30 cellular contexts compared by ENCODE assay signal in the genomic region with DNA sequence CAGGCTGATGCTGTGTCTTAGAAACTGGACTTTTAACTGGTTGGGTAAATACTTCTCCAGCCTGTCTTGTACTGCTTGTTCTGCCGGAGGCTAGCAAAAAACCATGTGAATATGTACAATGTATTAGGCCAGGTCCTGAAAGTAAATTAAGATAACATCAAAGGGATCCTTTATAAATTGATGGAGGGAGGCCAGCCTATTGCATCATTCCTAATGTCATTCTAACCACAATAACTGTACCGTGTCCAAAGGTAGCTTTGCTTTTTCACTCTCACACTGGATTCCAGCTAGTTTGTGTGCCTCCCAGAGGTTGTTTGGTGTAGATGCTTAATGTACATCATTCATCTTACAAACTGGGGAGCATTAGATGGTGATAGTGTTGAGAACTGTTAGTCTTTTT.
A peak's percentile ranks its signal among the peaks of the same experiment; 100 is the strongest.
DNase-seq lines count a peak whose midpoint lies in the region; ATAC-seq, FAIRE-seq and TF ChIP-seq lines count a peak whose summit lies in the region.
"Had no signal": no experiment of that assay in that cellular context is flagged by ENCODE, and none has a peak within 500 bp of the region (broad histone marks: within the 10 kb centered on the region; RNA-seq: fewer than 3 reads in every experiment).

No MANE protein-coding gene starts in this region.

- BruUV-seq in PC-9 (replicated peaks; lab: Mats Ljungman, UMichigan) = no TSS peak

- H4K20me1 ChIP-seq in PC-9 (ENCODE audit: insufficient read depth) = no peaks in the 10 kb centered on the region

- DNase-seq in NCI-H748 (lab: John Stamatoyannopoulos, UW; ENCODE audit: unreplicated experiment) = peak; percentile 32
- DNase-seq in NCI-H748 treated with DMSO at 0.1 percent for 48 hours (lab: John Stamatoyannopoulos, UW) = no peak
- peak in 1 of 2 experiments; percentile 58 for DNase-seq in PC-9
- DNase-seq in epithelial cell of proximal tubule (ENCODE audit: low read depth) = peak; percentile 7
- no peak for DNase-seq in urothelium cell line (ENCODE audit: low spot score)
- no peak for DNase-seq in activated effector memory CD4-positive, alpha-beta T cell treated with Interleukin-2 at 50 U/mL for 16 hours
- no peak for DNase-seq in GM20000 (ENCODE audit: low spot score)
- DNase-seq: activated CD4-positive, alpha-beta T cell treated with anti-CD3 and anti-CD28 coated beads for 4 hours; activated CD8-positive, alpha-beta memory T cell treated with anti-CD3 and anti-CD28 coated beads, Interleukin-2, amount 10 ng/mL, durations not matched to agents 7 days and 5 days; activated naive CD8-positive, alpha-beta T cell treated with anti-CD3 and anti-CD28 coated beads, Interleukin-2, amount 10 ng/mL, durations not matched to agents 7 days and 5 days; brain microvascular endothelial cell; DMS79 treated with DMSO at 0.1 percent for 48 hours; foreskin fibroblast; KG1; naive thymus-derived CD4-positive, alpha-beta T cell; NCI-H1092; NCI-H2029 treated with DMSO at 0.1 percent for 48 hours; NCI-H524; stimulated activated CD4-positive, alpha-beta T cell treated with anti-CD3 and anti-CD28 coated beads, Interleukin-1b, Interleukin-23, amount 100 ng/mL, for 48 hours; stimulated activated naive CD4-positive, alpha-beta T cell treated with Interleukin-2 at 50 U/mL for 16 hours; T1000; trophoblast cell had no signal

- no peaks in the 10 kb centered on the region for H3K79me2 ChIP-seq in PC-9 (ENCODE audit: low read depth)

- no peak overlapping the region for H3K4me3 ChIP-seq in PC-9
- no peak overlapping the region for H3K4me3 ChIP-seq in epithelial cell of proximal tubule (ENCODE audit: low read depth, low read length)
- H3K4me3 ChIP-seq: coronary artery, SK-N-MC had no signal

- no peaks in the 10 kb centered on the region for H3F3A ChIP-seq in PC-9 (ENCODE audit: insufficient read depth, low read depth)

- no peak overlapping the region for H2AFZ ChIP-seq in PC-9

- no peak overlapping the region for H3K27ac ChIP-seq in PC-9
- H3K27ac ChIP-seq: brain microvascular endothelial cell, coronary artery, HL-60, SK-N-MC had no signal

- peak; percentile 51 for TF ChIP-seq CTCF in PC-9 (conservative IDR thresholded peaks at IDR 0.05)
- peak; percentile 35 for TF ChIP-seq CTCF in epithelial cell of proximal tubule (conservative IDR thresholded peaks at IDR 0.05; ENCODE audit: low read depth, low read length)
- no peak for TF ChIP-seq CTCF in GM20000 (IDR thresholded peaks at IDR 0.05; ENCODE audit: extremely low read depth, missing control alignments)

- no peak for ATAC-seq in GM19035 (IDR thresholded peaks at IDR 0.05; ENCODE audit: unreplicated experiment)
- ATAC-seq: activated CD8-positive, alpha-beta memory T cell treated with anti-CD3 and anti-CD28 coated beads, Interleukin-2, amount 10 ng/mL, durations not matched to agents 7 days and 5 days; activated T-helper 17 cell treated with anti-CD3 and anti-CD28 coated beads, Interleukin-2, amount 50 U/mL, for 72 hours; naive thymus-derived CD4-positive, alpha-beta T cell had no signal

- no peak overlapping the region for H3K4me2 ChIP-seq in PC-9

- intact Hi-C loops in PC-9 (cut with micrococcal nuclease; ENCODE audit: unreplicated experiment) = loop anchor here (10.0 kb wide), 1 partner anchor 726 kb away; no protein-coding TSS in a partner anchor

- H3K36me3 ChIP-seq in PC-9 (ENCODE audit: low read depth) = no peaks in the 10 kb centered on the region
- H3K36me3 ChIP-seq: brain microvascular endothelial cell had no signal

- CTCF ChIA-PET in PC-9 (lab: Charles Lee) = no interaction called here

- no peaks in the 10 kb centered on the region for H3K27me3 ChIP-seq in PC-9 (ENCODE audit: insufficient read depth, low read depth)
- H3K27me3 ChIP-seq: brain microvascular endothelial cell had no signal

- peaks cover 4% of the 10 kb centered on the region; the same call in 1 of the 2 replicates for H3K4me1 ChIP-seq in PC-9 (replicated peaks; ENCODE audit: insufficient read depth)

- POLR2A ChIA-PET in PC-9 (lab: Charles Lee; ENCODE audit: unreplicated experiment) = no interaction called here

- H3K9me3 ChIP-seq in PC-9 (ENCODE audit: insufficient read depth, low read depth) = no peaks in the 10 kb centered on the region

- FAIRE-seq in urothelium cell line (lab: Jason Lieb, UNC) = peak; percentile 30
- FAIRE-seq: A204.1, endometrium, islet of Langerhans had no signal

- no peaks in the 10 kb centered on the region for H3K9me2 ChIP-seq in PC-9 (ENCODE audit: insufficient read depth)

Comparison
In these comparisons a context has a peak if more than half of its experiments do, and no peak if none do; other contexts are left out.
1. DNase-seq: peak in NCI-H748 (single experiment) and epithelial cell of proximal tubule (single experiment); none in NCI-H748 treated with DMSO at 0.1 percent for 48 hours (single experiment), urothelium cell line (single experiment), activated effector memory CD4-positive, alpha-beta T cell treated with Interleukin-2 at 50 U/mL for 16 hours (single experiment) and GM20000 (single experiment).